ENCODE assay signal across 8 cellular contexts in the genomic region with DNA sequence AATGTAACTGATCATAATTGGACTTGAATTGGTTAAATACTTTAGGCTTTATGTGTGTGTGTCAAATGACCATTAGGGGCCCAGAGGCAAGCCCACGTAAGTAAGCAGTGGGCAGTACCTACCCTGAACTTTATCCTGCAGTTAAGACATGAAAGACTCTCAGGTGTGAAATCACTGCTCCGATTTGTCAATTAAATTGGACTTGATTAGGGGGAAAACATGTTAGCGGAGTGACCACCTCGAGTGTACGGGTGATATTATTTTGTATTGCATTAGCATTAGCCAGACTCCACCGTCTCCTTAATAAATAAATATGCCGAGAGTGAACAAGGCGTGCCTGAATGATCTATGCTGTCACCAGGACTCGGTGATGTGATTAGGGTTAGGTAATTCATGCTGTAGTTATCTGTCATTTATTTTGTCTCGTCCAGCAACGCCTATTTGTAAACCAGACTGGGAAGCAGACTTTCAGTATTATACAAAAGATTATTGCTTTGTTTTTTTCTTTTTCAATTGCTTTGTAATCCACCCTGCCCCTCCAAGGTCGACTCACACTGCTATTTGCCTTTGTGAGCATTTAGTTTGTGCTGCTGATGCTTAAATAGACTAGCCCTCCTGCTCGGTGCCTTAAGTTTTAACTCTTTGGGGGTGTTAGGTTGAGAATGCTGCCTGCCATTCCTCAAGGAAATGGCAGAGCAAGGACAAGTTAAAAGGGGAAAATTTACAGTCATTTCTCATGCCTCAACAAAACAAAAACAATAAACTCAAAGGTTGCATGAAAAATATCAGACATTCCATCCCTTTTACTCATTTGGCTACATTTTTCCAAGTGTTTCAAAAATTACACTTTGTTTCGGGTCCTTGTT. TPM values are rescaled to one million over a fixed set of nuclear protein-coding genes. Genes with fewer than 3 reads are reported as not detected.
DNase-seq lines count a peak whose midpoint lies in the region; ATAC-seq and TF ChIP-seq lines count a peak whose summit lies in the region.

No MANE protein-coding gene starts in this region.

- peaks cover 0 to 49% (median 33%) of the 10 kb centered on the region in 9 donors for H3K4me1 ChIP-seq in heart right ventricle

- WGBS in heart right ventricle, 2 donors, result 8% methylated on average over 14 of the region's 14 CpGs

- peak overlapping the region; percentile 84 to 92 for H3K4me3 Mint-ChIP-seq in stimulated activated naive CD8-positive, alpha-beta T cell treated with anti-CD3 and anti-CD28 coated beads, Interleukin-15, amount 100 ng/mL, for 72 hours

- peaks cover 35% of the 10 kb centered on the region for H3K4me1 Mint-ChIP-seq in stimulated activated naive CD8-positive, alpha-beta T cell treated with anti-CD3 and anti-CD28 coated beads, Interleukin-15, amount 100 ng/mL, for 72 hours

- no peaks in the 10 kb centered on the region for H3K36me3 ChIP-seq in heart right ventricle

- peak overlapping the region; percentile 77 to 96 (median 92) for H3K27ac ChIP-seq in heart right ventricle

- peak overlapping the region; percentile 80 for H3K4me3 ChIP-seq in WI38 (ENCODE audit: low read depth, low read length)
- peak overlapping the region; percentile 54 to 79 (median 68) for H3K4me3 ChIP-seq in heart right ventricle

- no peaks in the 10 kb centered on the region for H3K9me3 ChIP-seq in heart right ventricle

- peak in 6 of 8 donors; percentile 12 to 54 (median 26) for ATAC-seq in heart right ventricle
- peak; percentile 18 for ATAC-seq in stimulated activated naive CD8-positive, alpha-beta T cell treated with anti-CD3 and anti-CD28 coated beads, Interleukin-15, amount 100 ng/mL, for 72 hours

- TF ChIP-seq CTCF in WI38 (IDR thresholded peaks at IDR 0.05; ENCODE audit: low read depth, low read length) (no peak), heart right ventricle (IDR thresholded peaks at IDR 0.05) (no peak)

- intact Hi-C loops in heart right ventricle (cut with DNase I), result loop anchor here (1.0 to 10.0 kb wide), 22 partner anchors 40 to 482 kb away; no protein-coding TSS in a partner anchor

- no peaks in the 10 kb centered on the region for H3K27me3 ChIP-seq in heart right ventricle

- H3K27ac Mint-ChIP-seq in stimulated activated naive CD8-positive, alpha-beta T cell treated with anti-CD3 and anti-CD28 coated beads, Interleukin-15, amount 100 ng/mL, for 72 hours, result peak overlapping the region in 1 of 2 donors; percentile 74

- H3K27me3 Mint-ChIP-seq in stimulated activated naive CD8-positive, alpha-beta T cell treated with anti-CD3 and anti-CD28 coated beads, Interleukin-15, amount 100 ng/mL, for 72 hours, result peaks cover 20% of the 10 kb centered on the region

- DNase-seq in NCI-H2171 treated with DMSO at 0.1 percent for 48 hours (lab: John Stamatoyannopoulos, UW) (peak; percentile 39), NCI-H2171 (lab: John Stamatoyannopoulos, UW) (no peak), heart right ventricle (no peak), NCI-H187 treated with DMSO at 0.1 percent for 48 hours (lab: John Stamatoyannopoulos, UW) (no peak), NCI-H524 treated with DMSO at 0.1 percent for 48 hours (lab: John Stamatoyannopoulos, UW) (no peak)
- no peak for DNase-seq in stimulated activated naive CD8-positive, alpha-beta T cell treated with anti-CD3 and anti-CD28 coated beads, Interleukin-15, amount 100 ng/mL, for 72 hours
- no peak for DNase-seq in activated CD8-positive, alpha-beta memory T cell treated with anti-CD3 and anti-CD28 coated beads for 24 hours

- H3K9me3 Mint-ChIP-seq in stimulated activated naive CD8-positive, alpha-beta T cell treated with anti-CD3 and anti-CD28 coated beads, Interleukin-15, amount 100 ng/mL, for 72 hours, result no peaks in the 10 kb centered on the region

RNA-seq across cellular contexts. Expression of gene RBMS3, which starts 1.8 kb away (rescaled TPM):
- 10 to 100 TPM; 22.0 to 41.1 (median 28.6) TPM for total RNA-seq in heart right ventricle
- polyA plus RNA-seq in heart right ventricle, result 1 to 10 TPM; 3.2 to 8.1 TPM
